19 cellular contexts compared by ENCODE assay signal in genomic region chr20:23233341-23233740, GRCh38.
"Had no signal": no experiment of that assay in that cellular context is flagged by ENCODE, and none has a peak within 500 bp of the region (broad histone marks: within the 10 kb centered on the region; RNA-seq: fewer than 3 reads in every experiment).

No MANE protein-coding gene starts in this region.

- H3K4me1 ChIP-seq: parathyroid adenoma, psoas muscle, right lobe of liver had no signal

- H3K27ac ChIP-seq: coronary artery, dorsolateral prefrontal cortex, heart left ventricle, parathyroid adenoma, psoas muscle, right lobe of liver, tibial artery had no signal

- ATAC-seq: heart left ventricle; mucosa of descending colon; natural killer cell treated with Interleukin-12 subunit alpha and Interleukin-12 subunit beta and Interleukin-15 and Interleukin-18, amount 100 ng/mL, for 72 hours; psoas muscle; stimulated activated memory B cell treated with anti-CD40 and anti-IgM and Interleukin-4, amounts not matched to agents 10 μg/mL and 1 μg/mL and 100 μg/mL, for 72 hours had no signal

- H3K9ac ChIP-seq: parathyroid adenoma had no signal

- FAIRE-seq: frontal cortex had no signal

- H3K9me3 ChIP-seq: mucosa of descending colon, psoas muscle, right lobe of liver had no signal

- H3K27me3 ChIP-seq: heart left ventricle, right lobe of liver, tibial artery had no signal

- DNase-seq: dorsolateral prefrontal cortex; effector CD8-positive, alpha-beta T cell; heart left ventricle; hypothalamus; islet precursor cell; mammary epithelial cell; mucosa of descending colon; psoas muscle; retina; stimulated activated CD4-positive, alpha-beta T cell treated with anti-CD3 and anti-CD28 coated beads, Interleukin-15, amount 100 ng/mL, for 24 hours; stimulated activated CD4-positive, alpha-beta T cell treated with anti-CD3 and anti-CD28 coated beads, Interleukin-1b, Interleukin-23, amount 100 ng/mL, for 48 hours; stimulated activated CD4-positive, alpha-beta T cell treated with anti-CD3 and anti-CD28 coated beads, Interleukin-4, amount 100 ng/mL, for 24 hours; tibial artery had no signal

- H3K4me3 ChIP-seq: coronary artery, dorsolateral prefrontal cortex, heart left ventricle, mucosa of descending colon, psoas muscle, right lobe of liver, tibial artery had no signal

- H3K36me3 ChIP-seq: heart left ventricle, right lobe of liver, tibial artery had no signal

- H2AFZ ChIP-seq: parathyroid adenoma had no signal
